18 cellular contexts compared by ENCODE assay signal in genomic region chr2:133045787-133046186, GRCh38.
"Had no signal": no experiment of that assay in that cellular context is flagged by ENCODE, and none has a peak within 500 bp of the region (broad histone marks: within the 10 kb centered on the region; RNA-seq: fewer than 3 reads in every experiment).

No MANE protein-coding gene starts in this region.

- H3K9me3 ChIP-seq: gastrocnemius medialis, heart right ventricle, lower lobe of right lung, ovary, stomach, testis had no signal

- H3K27me3 ChIP-seq: gastrocnemius medialis, heart right ventricle, ovary, stomach, testis had no signal

- H3K4me3 ChIP-seq: gastrocnemius medialis, heart right ventricle, lower lobe of right lung, ovary, stomach, testis had no signal

- ATAC-seq: gastrocnemius medialis, heart right ventricle had no signal

- H3K4me1 ChIP-seq: gastrocnemius medialis, heart right ventricle, lower lobe of right lung, stomach, testis had no signal

- DNase-seq: activated CD4-positive, alpha-beta T cell treated with anti-CD3 and anti-CD28 coated beads for 1 hour; activated CD4-positive, alpha-beta T cell treated with anti-CD3 and anti-CD28 coated beads, Interleukin-2, amount 50 U/mL, for 4 hours; activated naive CD4-positive, alpha-beta T cell treated with anti-CD3 and anti-CD28 coated beads, Interleukin-2, amount 10 ng/mL, durations not matched to agents 7 days and 5 days; activated T-cell treated with anti-CD3 and anti-CD28 coated beads for 4 hours; central memory CD4-positive, alpha-beta T cell; cortex of kidney; effector CD4-positive, alpha-beta T cell; gastrocnemius medialis; heart right ventricle; left cardiac atrium; lower lobe of right lung; ovary; stimulated activated CD4-positive, alpha-beta T cell treated with anti-CD3 and anti-CD28 coated beads, Interleukin-12 subunit alpha, Interleukin-12 subunit beta, amount 100 ng/mL, for 4 hours; stimulated activated CD4-positive, alpha-beta T cell treated with anti-CD3 and anti-CD28 coated beads, Interleukin-2, amount 100 ng/mL, for 24 hours; stomach; T-helper 1 cell; testis had no signal

- H3K27ac ChIP-seq: gastrocnemius medialis, heart right ventricle, lower lobe of right lung, ovary, stomach, testis, VCaP had no signal
